8 cellular contexts compared by ENCODE assay signal in the genomic region with DNA sequence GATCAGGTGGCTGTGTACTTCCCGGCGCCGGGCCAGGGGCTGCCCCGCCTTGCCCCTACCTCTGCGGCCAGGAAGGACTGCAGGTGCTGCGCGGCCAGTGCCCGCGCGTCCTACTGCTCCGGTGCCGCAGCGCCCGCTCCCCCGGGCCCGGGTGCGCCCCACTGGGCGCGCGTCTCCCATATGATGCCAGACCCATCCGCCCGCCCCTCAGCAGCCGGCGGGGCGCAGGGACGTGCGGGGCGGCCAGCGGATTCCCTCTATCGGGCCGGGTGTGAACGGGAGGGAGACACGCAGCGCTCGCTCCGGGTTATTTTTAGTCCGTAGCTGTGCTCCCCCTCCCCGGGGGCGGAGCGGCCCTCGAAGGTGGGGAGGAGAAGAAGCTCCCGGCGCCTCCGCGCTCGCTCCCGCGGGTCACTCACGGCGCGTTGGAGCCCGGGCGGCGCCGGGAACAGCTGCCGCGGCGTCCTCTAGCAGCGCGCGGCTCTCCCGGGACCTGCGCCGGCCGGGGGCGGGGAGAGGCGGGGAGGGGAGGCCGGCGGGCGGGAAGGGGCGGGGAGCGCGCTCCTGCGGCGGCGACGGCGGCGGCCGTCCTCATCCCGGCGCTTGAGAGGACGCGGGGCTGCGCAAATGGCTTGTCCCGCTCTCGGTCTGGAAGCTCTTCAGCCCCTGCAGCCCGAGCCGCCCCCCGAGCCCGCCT.
DNase-seq lines count a peak whose midpoint lies in the region; ATAC-seq and TF ChIP-seq lines count a peak whose summit lies in the region.

No MANE protein-coding gene starts in this region.

- H3K4me1 Mint-ChIP-seq in activated T-helper 17 cell treated with anti-CD3 and anti-CD28 coated beads, Interleukin-2, amount 50 U/mL, for 72 hours = no peaks in the 10 kb centered on the region

- H3K4me3 ChIP-seq in WI38 (ENCODE audit: low read depth, low read length) (peak overlapping the region; percentile 49), ovary (peak overlapping the region; percentile 61)

- peaks cover 44% of the 10 kb centered on the region for H3K27me3 Mint-ChIP-seq in activated T-helper 17 cell treated with anti-CD3 and anti-CD28 coated beads, Interleukin-2, amount 50 U/mL, for 72 hours

- no peaks in the 10 kb centered on the region for H3K9me3 Mint-ChIP-seq in activated T-helper 17 cell treated with anti-CD3 and anti-CD28 coated beads, Interleukin-2, amount 50 U/mL, for 72 hours

- no peak overlapping the region for H3K27ac Mint-ChIP-seq in activated T-helper 17 cell treated with anti-CD3 and anti-CD28 coated beads, Interleukin-2, amount 50 U/mL, for 72 hours

- no peaks in the 10 kb centered on the region for H3K36me3 Mint-ChIP-seq in activated T-helper 17 cell treated with anti-CD3 and anti-CD28 coated beads, Interleukin-2, amount 50 U/mL, for 72 hours (ENCODE audit: low read depth)

- H3K9me3 ChIP-seq in ovary = no peaks in the 10 kb centered on the region

- TF ChIP-seq CTCF in WI38 (IDR thresholded peaks at IDR 0.05; ENCODE audit: low read depth, low read length) = no peak
- TF ChIP-seq CTCF in ovary (IDR thresholded peaks at IDR 0.05) = no peak

- WGBS in ovary, 3 donors = 1 to 5% (median 1%) methylated on average over 53 to 91 of the region's 91 CpGs

- no peak for TF ChIP-seq POLR2A in ovary (IDR thresholded peaks at IDR 0.05)

- peak; percentile 88 for ATAC-seq in Right ventricle myocardium superior (ENCODE audit: poor library complexity)
- no peak for ATAC-seq in activated T-helper 17 cell treated with anti-CD3 and anti-CD28 coated beads, Interleukin-2, amount 50 U/mL, for 72 hours (replicated peaks)

- no peak overlapping the region for H3K4me3 Mint-ChIP-seq in activated T-helper 17 cell treated with anti-CD3 and anti-CD28 coated beads, Interleukin-2, amount 50 U/mL, for 72 hours

- no peaks in the 10 kb centered on the region for H3K36me3 ChIP-seq in ovary

- H3K4me1 ChIP-seq in ovary (ENCODE audit: insufficient read depth) = peaks cover 6% of the 10 kb centered on the region

- peak; percentile 59 for DNase-seq in ELR (ENCODE audit: low read depth)
- peak; percentile 76 for DNase-seq in NCI-H1092 (lab: John Stamatoyannopoulos, UW)
- DNase-seq in Right ventricle myocardium superior = peak; percentile 88
- peak; percentile 54 to 71 (median 58) for DNase-seq in ovary
- no peak for DNase-seq in SIG-M5 treated with dmso at 0.1 percent for 504 hours (lab: John Stamatoyannopoulos, UW; ENCODE audit: unreplicated experiment)
- no peak for DNase-seq in stimulated activated CD4-positive, alpha-beta T cell treated with anti-CD3 and anti-CD28 coated beads, Interleukin-4, amount 100 ng/mL, for 4 hours

- no peak overlapping the region for H3K27ac ChIP-seq in ovary

- H3K27me3 ChIP-seq in ovary = no peaks in the 10 kb centered on the region

- TF ChIP-seq EP300 in ovary (IDR thresholded peaks at IDR 0.05) = no peak

- intact Hi-C loops in Right ventricle myocardium superior (cut with DNase I) (loop anchor here (2.0 to 5.0 kb wide), 2 partner anchors 58 to 177 kb away; a partner anchor contains a TSS), ovary (cut with DNase I) (no loop called here)

Comparison
In these comparisons a context has a peak if more than half of its experiments do, and no peak if none do; other contexts are left out.
1. DNase-seq: peak in ELR (single experiment), NCI-H1092 (single experiment), Right ventricle myocardium superior (single experiment) and ovary (5 of 5); none in SIG-M5 treated with dmso at 0.1 percent for 504 hours (single experiment) and stimulated activated CD4-positive, alpha-beta T cell treated with anti-CD3 and anti-CD28 coated beads, Interleukin-4, amount 100 ng/mL, for 4 hours (0 of 2).